Comparison of ENCODE assay signal across 8 cellular contexts in genomic region chr22:43001271-43002197, GRCh38. TPM values are rescaled to one million over a fixed set of nuclear protein-coding genes. Genes with fewer than 3 reads are reported as not detected.
DNase-seq lines count a peak whose midpoint lies in the region; ATAC-seq, FAIRE-seq and TF ChIP-seq lines count a peak whose summit lies in the region.

No MANE protein-coding gene starts in this region.

- no peak overlapping the region for H3K4me3 ChIP-seq in Panc1 (ENCODE audit: low read depth in 2 of 2, low read length in 2 of 2)
- H3K4me3 ChIP-seq in neural progenitor cell: no peak overlapping the region
- H3K4me3 ChIP-seq in small intestine (ENCODE audit: low read depth in 1 of 2, low read length in 2 of 2): no peak overlapping the region

- H3K27me3 Mint-ChIP-seq in endothelial cell (ENCODE audit: unreplicated experiment): peaks cover 4% of the 10 kb centered on the region
- peaks cover 2% of the 10 kb centered on the region for H3K27me3 Mint-ChIP-seq in neural progenitor cell (ENCODE audit: insufficient read depth, low read depth)

- peaks cover 55% of the 10 kb centered on the region for H3K4me1 Mint-ChIP-seq in endothelial cell (ENCODE audit: unreplicated experiment)
- peaks cover 40% of the 10 kb centered on the region for H3K4me1 Mint-ChIP-seq in neural progenitor cell

- H3K27ac ChIP-seq in Panc1 (ENCODE audit: low read length) (no peak overlapping the region), neural progenitor cell (no peak overlapping the region), small intestine (ENCODE audit: low read depth in 1 of 2, low read length in 1 of 2) (peak overlapping the region in 1 of 2 donors; percentile 45)

- H3K9me3 Mint-ChIP-seq in endothelial cell (ENCODE audit: unreplicated experiment) (no peaks in the 10 kb centered on the region), neural progenitor cell (peaks cover 22% of the 10 kb centered on the region)

- FAIRE-seq in small intestine (lab: Jason Lieb, UNC): no peak

- BruUV-seq in Panc1 (replicated peaks; lab: Mats Ljungman, UMichigan): no TSS peak

- peaks cover 99% of the 10 kb centered on the region for H3K79me2 ChIP-seq in neural progenitor cell (ENCODE audit: low read depth)

- peak overlapping the region; percentile 2 for H3K4me2 ChIP-seq in neural progenitor cell

- in situ Hi-C loops in Panc1 (cut with HindIII; ENCODE audit: low pct_unique_long_range_greater_than_20kb, low sequenced_read_pairs): no loop called here

- POLR2A ChIA-PET in Panc1 (lab: Charles Lee): interaction anchor here (0.6 kb wide), 1 partner anchor 160 kb away, joined by 12 read pairs; no protein-coding TSS in a partner anchor

- WGBS in small intestine, 3 donors: 44 to 50% (median 46%) methylated on average over 3 of the region's 3 CpGs

- intact Hi-C loops in Panc1 (cut with micrococcal nuclease; ENCODE audit: unreplicated experiment): no loop called here

- TF ChIP-seq CTCF in Panc1 (IDR thresholded peaks at IDR 0.05): no peak
- TF ChIP-seq CTCF in endothelial cell (IDR thresholded peaks at IDR 0.05; ENCODE audit: unreplicated experiment): no peak
- no peak for TF ChIP-seq CTCF in neural progenitor cell (IDR thresholded peaks at IDR 0.05)

- H3K27me3 ChIP-seq in Panc1 (ENCODE audit: control insufficient read depth, insufficient read depth, low read length) (no peaks in the 10 kb centered on the region), neural progenitor cell (no peaks in the 10 kb centered on the region), small intestine (ENCODE audit: control insufficient read depth in 2 of 2, insufficient read depth in 2 of 2, low read length in 2 of 2) (no peaks in the 10 kb centered on the region)

- H3K9me3 ChIP-seq in Panc1 (ENCODE audit: control insufficient read depth, insufficient read depth, low read depth, low read length): no peaks in the 10 kb centered on the region
- no peaks in the 10 kb centered on the region for H3K9me3 ChIP-seq in neural progenitor cell (ENCODE audit: low read depth)
- H3K9me3 ChIP-seq in small intestine (ENCODE audit: control insufficient read depth, low read depth): no peaks in the 10 kb centered on the region

- H3K36me3 Mint-ChIP-seq in endothelial cell (ENCODE audit: low read depth, unreplicated experiment): peaks cover 13% of the 10 kb centered on the region
- peaks cover 19% of the 10 kb centered on the region for H3K36me3 Mint-ChIP-seq in neural progenitor cell

- no peaks in the 10 kb centered on the region for H3K36me3 ChIP-seq in Panc1 (ENCODE audit: control insufficient read depth, insufficient read depth, low read length)
- H3K36me3 ChIP-seq in neural progenitor cell: no peaks in the 10 kb centered on the region
- H3K36me3 ChIP-seq in small intestine (ENCODE audit: control insufficient read depth in 2 of 2, insufficient read depth in 2 of 2, low read length in 2 of 2): no peaks in the 10 kb centered on the region

- peaks cover 4% of the 10 kb centered on the region for H3F3A ChIP-seq in neural progenitor cell (ENCODE audit: low read depth)

- H3K4me3 Mint-ChIP-seq in endothelial cell (ENCODE audit: unreplicated experiment) (no peak overlapping the region), neural progenitor cell (peak overlapping the region; percentile 54)

- 0 out of 2 replicates have a peak, but pooled peaks have one; percentile 38 for ATAC-seq in Panc1
- no peak for ATAC-seq in HG02870 (IDR thresholded peaks at IDR 0.05; ENCODE audit: unreplicated experiment)
- no peak for ATAC-seq in GM19351 (IDR thresholded peaks at IDR 0.05; ENCODE audit: unreplicated experiment)

- H3K27ac Mint-ChIP-seq in endothelial cell (ENCODE audit: unreplicated experiment) (peak overlapping the region; percentile 61), neural progenitor cell (no peak overlapping the region)

- no peak overlapping the region for H3K9ac ChIP-seq in neural progenitor cell

- H3K4me1 ChIP-seq in Panc1 (ENCODE audit: control insufficient read depth, insufficient read depth, low read length) (peaks cover 33% of the 10 kb centered on the region), neural progenitor cell (peaks cover 22% of the 10 kb centered on the region), small intestine (ENCODE audit: control insufficient read depth in 2 of 2, insufficient read depth in 1 of 2, low read depth in 1 of 2, low read length in 1 of 2) (peaks cover 15% of the 10 kb centered on the region in 2 donors)

- peaks cover 53% of the 10 kb centered on the region for H4K20me1 ChIP-seq in neural progenitor cell (ENCODE audit: low read depth)

- peak; percentile 16 for DNase-seq in D341Med (ENCODE audit: low spot score)
- DNase-seq in Panc1 (ENCODE audit: low read depth, low spot score): no peak
- DNase-seq in endothelial cell (ENCODE audit: low spot score): no peak
- DNase-seq in neural progenitor cell (ENCODE audit: low spot score): no peak
- no peak for DNase-seq in NCI-H2081 treated with DMSO at 0.1 percent for 48 hours (lab: John Stamatoyannopoulos, UW)
- no peak for DNase-seq in small intestine

- CTCF ChIA-PET in Panc1 (lab: Charles Lee): no interaction called here

- H2AFZ ChIP-seq in neural progenitor cell (replicated peaks): no peak overlapping the region

RNA-seq across cellular contexts. Expression of gene PACSIN2, which starts 13.4 kb away (rescaled TPM):
- 60.2 TPM for total RNA-seq in Panc1 (2021; ENCODE audit: unreplicated experiment)
- polyA plus RNA-seq in Panc1 (2012; ENCODE audit: insufficient read length): 76.9 TPM
- 93.7 TPM for total RNA-seq in endothelial cell (ENCODE audit: unreplicated experiment)
- 38.1 and 48.7 TPM in 2 replicates for total RNA-seq in neural progenitor cell (ENCODE audit: low replicate concordance)
- 10 to 100 TPM; 28.9 to 53.3 (median 37.8) TPM for polyA plus RNA-seq in small intestine
